1 cellular context compared by ENCODE assay signal in genomic region chr17:45146616-45147101, GRCh38.
A peak's percentile ranks its signal among the peaks of the same experiment; 100 is the strongest.
TF ChIP-seq lines count a peak whose summit lies in the region.

No MANE protein-coding gene starts in this region.

TF ChIP-seq in H1, 55 proteins besides CTCF, POLR2A, EP300 and RAD21:
- TF ChIP-seq HDAC6 (IDR thresholded peaks at IDR 0.05; ENCODE audit: low read depth, low read length) (no peak), SAP30 (IDR thresholded peaks at IDR 0.05; ENCODE audit: insufficient read depth, insufficient replicate concordance, low read length) (peak; percentile 22), CREB1 (IDR thresholded peaks at IDR 0.05) (no peak)
